In the genomic region with DNA sequence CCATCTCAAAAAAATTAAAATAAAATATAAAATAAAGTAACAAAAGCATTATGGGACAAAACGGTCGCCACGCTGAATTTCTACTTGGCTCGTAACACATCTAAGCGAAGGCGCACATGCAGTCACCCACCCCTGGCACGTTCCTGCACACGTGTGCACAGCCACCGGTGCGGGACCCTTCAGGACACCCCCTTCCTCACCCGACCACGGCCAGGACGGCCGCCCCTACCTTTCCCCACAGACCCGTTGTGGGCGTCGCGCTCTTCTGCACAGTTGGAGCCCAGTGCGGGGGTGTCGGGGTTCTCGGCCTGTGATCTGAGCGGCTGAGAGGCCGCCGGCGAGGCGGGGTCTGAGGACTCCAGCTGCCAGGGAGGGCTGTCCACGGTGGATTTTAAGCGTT, we compare ENCODE assay signal across 21 cellular contexts. TPM values are rescaled to one million over a fixed set of nuclear protein-coding genes. Genes with fewer than 3 reads are reported as not detected.
"Had no signal": no experiment of that assay in that cellular context is flagged by ENCODE, and none has a peak within 500 bp of the region (broad histone marks: within the 10 kb centered on the region; RNA-seq: fewer than 3 reads in every experiment).

No MANE protein-coding gene starts in this region.

- H3K9me3 Mint-ChIP-seq: activated T-helper 1 cell treated with anti-CD3 and anti-CD28 coated beads, Interleukin-12 subunit alpha, Interleukin-12 subunit beta, Interleukin-2, Interleukin-4 antibody, amounts not matched to agents 30 ng/mL and 10 ng/mL and 1 ng/mL, durations not matched to agents 14 hours and 24 hours and 36 hours; endodermal cell; memory B cell had no signal

- H3K36me3 ChIP-seq: adrenal gland, ascending aorta had no signal

- H3K27ac ChIP-seq: adrenal gland, ascending aorta, esophagus squamous epithelium, gastroesophageal sphincter, upper lobe of right lung had no signal

- H3K27me3 Mint-ChIP-seq: activated naive CD8-positive, alpha-beta T cell; memory B cell had no signal

- H3K4me3 ChIP-seq: adrenal gland, ascending aorta, esophagus squamous epithelium, gastroesophageal sphincter, upper lobe of right lung had no signal

- DNase-seq: activated CD4-positive, alpha-beta T cell treated with anti-CD3 and anti-CD28 coated beads for 1 hour; activated CD4-positive, alpha-beta T cell treated with anti-CD3 and anti-CD28 coated beads, Interleukin-2, amount 50 U/mL, for 1 hour; activated gamma-delta T cell treated with Interleukin-2 at 50 U/mL for 16 hours; adrenal gland; cerebellar nuclear complex; cortex of kidney; endodermal cell; esophagus squamous epithelium; left cardiac atrium; occipital lobe; SK-N-SH; small intestine; stimulated activated CD4-positive, alpha-beta T cell treated with anti-CD3 and anti-CD28 coated beads, Interleukin-15, amount 100 ng/mL, for 24 hours; stimulated activated naive CD4-positive, alpha-beta T cell; upper lobe of right lung had no signal

- H3K4me1 ChIP-seq: adrenal gland, ascending aorta, esophagus squamous epithelium, upper lobe of right lung had no signal

- H3K9me3 ChIP-seq: adrenal gland, ascending aorta, esophagus squamous epithelium, gastroesophageal sphincter, SK-N-SH, upper lobe of right lung had no signal

- H3K27me3 ChIP-seq: adrenal gland, ascending aorta, esophagus squamous epithelium, gastroesophageal sphincter, upper lobe of right lung had no signal

- ATAC-seq: gastroesophageal sphincter, left cardiac atrium, sciatic nerve, upper lobe of right lung had no signal

- H3K4me3 Mint-ChIP-seq: activated naive CD8-positive, alpha-beta T cell; activated T-helper 1 cell treated with anti-CD3 and anti-CD28 coated beads, Interleukin-12 subunit alpha, Interleukin-12 subunit beta, Interleukin-2, Interleukin-4 antibody, amounts not matched to agents 30 ng/mL and 10 ng/mL and 1 ng/mL, durations not matched to agents 14 hours and 24 hours and 36 hours; endodermal cell; memory B cell had no signal

- H3K27ac Mint-ChIP-seq: activated naive CD8-positive, alpha-beta T cell; activated T-helper 1 cell treated with anti-CD3 and anti-CD28 coated beads, Interleukin-12 subunit alpha, Interleukin-12 subunit beta, Interleukin-2, Interleukin-4 antibody, amounts not matched to agents 30 ng/mL and 10 ng/mL and 1 ng/mL, durations not matched to agents 14 hours and 24 hours and 36 hours; endodermal cell; memory B cell had no signal

RNA-seq across cellular contexts. Expression of gene GPR68, which starts 44.4 kb away (rescaled TPM):
- total RNA-seq: ascending aorta had no signal
